Comparison of ENCODE assay signal across 8 cellular contexts in the genomic region with DNA sequence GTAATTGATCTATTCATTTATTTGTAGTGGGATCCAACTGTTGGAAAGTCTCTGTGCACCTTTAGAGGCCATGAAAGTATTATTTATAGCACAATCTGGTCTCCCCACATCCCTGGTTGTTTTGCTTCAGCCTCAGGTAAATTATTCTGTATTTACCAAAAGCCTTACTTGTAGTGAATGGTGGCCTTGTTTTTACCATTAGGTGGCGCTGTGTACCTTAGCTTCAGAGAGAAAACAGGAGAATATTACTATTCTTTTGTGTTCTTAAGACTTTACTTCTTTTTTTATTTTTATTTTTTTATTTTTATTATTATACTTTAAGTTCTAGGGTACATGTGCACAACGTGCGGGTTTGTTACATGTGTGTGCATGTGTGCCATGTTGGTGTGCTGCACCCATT. TPM values are rescaled to one million over a fixed set of nuclear protein-coding genes. Genes with fewer than 3 reads are reported as not detected.
A peak's percentile ranks its signal among the peaks of the same experiment; 100 is the strongest.
DNase-seq lines count a peak whose midpoint lies in the region; ATAC-seq and TF ChIP-seq lines count a peak whose summit lies in the region.

No MANE protein-coding gene starts in this region.

- H3K23ac ChIP-seq in mesenchymal stem cell (ENCODE audit: low read length in 2 of 2): no peak overlapping the region

- H2AFZ ChIP-seq in mesenchymal stem cell (ENCODE audit: low read depth, low read length): no peak overlapping the region

- no peak overlapping the region for H2AK5ac ChIP-seq in mesenchymal stem cell (ENCODE audit: low read length, severe bottlenecking)

- H2BK120ac ChIP-seq in mesenchymal stem cell (ENCODE audit: low read depth, low read length): no peak overlapping the region

- H3K9ac ChIP-seq in mesenchymal stem cell (ENCODE audit: low read length): no peak overlapping the region

- peaks cover 1% of the 10 kb centered on the region for H3K79me1 ChIP-seq in mesenchymal stem cell (replicated peaks; ENCODE audit: low read length, poor library complexity, severe bottlenecking)

- H3K4ac ChIP-seq in mesenchymal stem cell (ENCODE audit: low read depth in 1 of 2, low read length in 2 of 2): no peak overlapping the region

- H4K91ac ChIP-seq in mesenchymal stem cell (ENCODE audit: low read length): no peak overlapping the region

- DNase-seq in NCI-H2107 treated with DMSO at 0.1 percent for 48 hours (lab: John Stamatoyannopoulos, UW; ENCODE audit: unreplicated experiment) (peak; percentile 30), NCI-H2107 (lab: John Stamatoyannopoulos, UW) (no peak), HK-2 (ENCODE audit: unreplicated experiment) (peak; percentile 29), RKO (ENCODE audit: low spot score) (peak; percentile 62), coronary artery (ENCODE audit: low spot score) (no peak), mesenchymal stem cell (peak; percentile 57)
- DNase-seq in stimulated activated naive CD4-positive, alpha-beta T cell treated with Interleukin-2 at 50 U/mL for 16 hours (lab: John Stamatoyannopoulos, UW): no peak

- 100% methylated on average over 2 of the region's 3 CpGs for WGBS in mesenchymal stem cell

- H3K18ac ChIP-seq in mesenchymal stem cell (ENCODE audit: low read depth in 1 of 2, low read length in 2 of 2): no peak overlapping the region

- no peak overlapping the region for H3K4me2 ChIP-seq in mesenchymal stem cell (ENCODE audit: low read length, poor library complexity, severe bottlenecking)

- H3K4me3 ChIP-seq in coronary artery (no peak overlapping the region), mesenchymal stem cell (ENCODE audit: insufficient read depth in 1 of 2, low read depth in 1 of 2, low read length in 2 of 2) (no peak overlapping the region)

- H3K4me1 ChIP-seq in mesenchymal stem cell (ENCODE audit: control insufficient read depth, insufficient read depth, low read depth, low read length): no peaks in the 10 kb centered on the region

- no peak overlapping the region for H2BK15ac ChIP-seq in mesenchymal stem cell (ENCODE audit: low read depth, poor library complexity, severe bottlenecking)

- no peaks in the 10 kb centered on the region for H3K9me3 ChIP-seq in mesenchymal stem cell (ENCODE audit: control insufficient read depth, low read length)

- H2BK5ac ChIP-seq in mesenchymal stem cell (ENCODE audit: low read depth, low read length, poor library complexity, severe bottlenecking): no peak overlapping the region

- no peak overlapping the region for H4K8ac ChIP-seq in mesenchymal stem cell (ENCODE audit: low read length)

- no peak overlapping the region for H3K27ac ChIP-seq in coronary artery
- H3K27ac ChIP-seq in mesenchymal stem cell (ENCODE audit: low read length, poor library complexity, severe bottlenecking): no peak overlapping the region

- no peak for ATAC-seq in HG03025 (IDR thresholded peaks at IDR 0.05; ENCODE audit: low FRiP score, unreplicated experiment)

- H2BK12ac ChIP-seq in mesenchymal stem cell (ENCODE audit: low read length in 2 of 2): no peak overlapping the region

- H3K27me3 ChIP-seq in mesenchymal stem cell (ENCODE audit: control insufficient read depth in 1 of 2, insufficient read depth in 1 of 2, low read length in 2 of 2): no peaks in the 10 kb centered on the region

- H3K36me3 ChIP-seq in mesenchymal stem cell (ENCODE audit: control insufficient read depth in 1 of 2, insufficient read depth in 2 of 2, low read depth in 1 of 2, low read length in 2 of 2): no peaks in the 10 kb centered on the region

- H3K14ac ChIP-seq in mesenchymal stem cell (ENCODE audit: low read length in 2 of 2): no peak overlapping the region

- TF ChIP-seq CTCF in coronary artery (IDR thresholded peaks at IDR 0.05): peak; percentile 57

RNA-seq across cellular contexts. Expression of gene PEX7, which starts 23.7 kb away (rescaled TPM):
- polyA plus RNA-seq in mesenchymal stem cell (2013, experiment 1 of 2): 6.2 TPM
- polyA plus RNA-seq in mesenchymal stem cell (2013, experiment 2 of 2): 5.8 TPM

RNA-seq across cellular contexts. Expression of gene MAP3K5, which starts 53.8 kb away (rescaled TPM):
- polyA plus RNA-seq in mesenchymal stem cell (2013, experiment 1 of 2): 9.8 TPM
- 10.1 TPM for polyA plus RNA-seq in mesenchymal stem cell (2013, experiment 2 of 2)

Comparison
In these comparisons a context has a peak if more than half of its experiments do, and no peak if none do; other contexts are left out.
1. DNase-seq: peak in NCI-H2107 treated with DMSO at 0.1 percent for 48 hours (single experiment), HK-2 (single experiment), RKO (single experiment) and mesenchymal stem cell (single experiment); none in NCI-H2107 (single experiment), coronary artery (single experiment) and stimulated activated naive CD4-positive, alpha-beta T cell treated with Interleukin-2 at 50 U/mL for 16 hours (single experiment).